In the genomic region with DNA sequence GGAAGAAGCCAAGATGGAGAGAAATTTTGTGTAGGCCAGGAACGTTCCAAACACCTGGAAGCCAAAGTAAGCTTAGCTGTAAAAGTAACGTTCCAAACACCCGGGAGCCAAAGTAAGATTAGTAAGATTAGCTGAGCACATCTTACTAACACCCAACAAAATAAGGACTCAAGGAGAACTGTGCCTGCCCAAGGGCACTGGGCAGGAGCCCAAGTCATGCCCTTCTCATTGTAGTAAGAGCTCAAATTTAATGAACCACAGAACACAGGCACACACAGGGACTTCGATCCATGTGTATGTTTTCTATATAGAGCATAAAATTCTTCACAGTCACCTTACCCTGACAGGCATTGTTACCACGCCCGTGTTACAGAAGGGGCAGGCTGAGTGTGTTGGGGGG, we compare ENCODE assay signal across 15 cellular contexts. TPM values are rescaled to one million over a fixed set of nuclear protein-coding genes. Genes with fewer than 3 reads are reported as not detected.
A peak's percentile ranks its signal among the peaks of the same experiment; 100 is the strongest.
DNase-seq lines count a peak whose midpoint lies in the region; ATAC-seq, FAIRE-seq and TF ChIP-seq lines count a peak whose summit lies in the region.
"Had no signal": no experiment of that assay in that cellular context is flagged by ENCODE, and none has a peak within 500 bp of the region (broad histone marks: within the 10 kb centered on the region; RNA-seq: fewer than 3 reads in every experiment).

No MANE protein-coding gene starts in this region.

- H3K79me1 ChIP-seq in H1 (ENCODE audit: low read depth, low read length) = no peaks in the 10 kb centered on the region

- no peak for TF ChIP-seq RAD21 in H1 (IDR thresholded peaks at IDR 0.05 in 1 of 2, conservative IDR thresholded peaks at IDR 0.05 in 1 of 2; ENCODE audit: low read depth in 2 of 2, low read length in 2 of 2)

- H3K4me3 Mint-ChIP-seq in activated T-cell treated with anti-CD3 and anti-CD28 coated beads, Interleukin-2, amount 50 U/mL, for 4 hours = no peak overlapping the region
- H3K4me3 Mint-ChIP-seq: CD4-positive, alpha-beta memory T cell had no signal

- no peaks in the 10 kb centered on the region for H3K9me3 Mint-ChIP-seq in activated T-cell treated with anti-CD3 and anti-CD28 coated beads, Interleukin-2, amount 50 U/mL, for 4 hours
- H3K9me3 Mint-ChIP-seq: CD4-positive, alpha-beta memory T cell had no signal

- H3K18ac ChIP-seq in H1 (ENCODE audit: extremely low read depth, low read length) = no peak overlapping the region

- H3K27me3 ChIP-seq in H1 (replicated peaks in 1 of 4; ENCODE audit: control insufficient read depth in 3 of 4, extremely low read depth in 1 of 4, insufficient read depth in 3 of 4, low read length in 3 of 4) (no peaks in the 10 kb centered on the region), heart left ventricle (no peaks in the 10 kb centered on the region), stomach (no peaks in the 10 kb centered on the region)
- H3K27me3 ChIP-seq: BE2C had no signal

- H3K9me3 ChIP-seq in H1 (ENCODE audit: insufficient read depth in 2 of 2, low read depth in 1 of 2, low read length in 1 of 2) (no peaks in the 10 kb centered on the region), heart left ventricle (no peaks in the 10 kb centered on the region), stomach (no peaks in the 10 kb centered on the region)
- H3K9me3 ChIP-seq: A549, BE2C had no signal

- no peak overlapping the region for H4K5ac ChIP-seq in H1 (ENCODE audit: insufficient read length, low read depth, low read length)

- no peak overlapping the region for H3K4ac ChIP-seq in H1 (replicated peaks; ENCODE audit: insufficient read length, low read depth, low read length)

- no peaks in the 10 kb centered on the region for H3K4me1 Mint-ChIP-seq in activated T-cell treated with anti-CD3 and anti-CD28 coated beads, Interleukin-2, amount 50 U/mL, for 4 hours (ENCODE audit: low read depth)
- H3K4me1 Mint-ChIP-seq: CD4-positive, alpha-beta memory T cell had no signal

- H4K91ac ChIP-seq in H1 (replicated peaks; ENCODE audit: insufficient read length, low read length) = no peak overlapping the region

- ATAC-seq in heart left ventricle = peak; percentile 73 to 79 (median 78)
- no peak for ATAC-seq in activated T-cell treated with anti-CD3 and anti-CD28 coated beads, Interleukin-2, amount 50 U/mL, for 4 hours
- ATAC-seq: A549, HCT116 had no signal

- no peaks in the 10 kb centered on the region for H3K79me2 ChIP-seq in H1 (ENCODE audit: control insufficient read depth in 1 of 2, insufficient read depth in 2 of 2, low read length in 2 of 2)

- CTCF ChIA-PET in H1 (lab: Charles Lee; ENCODE audit: partially characterized antibody) = interaction anchor here (1.4 to 1.8 kb wide), 3 partner anchors 12 to 37 kb away, joined by 3 to 5 read pairs (median 4); no protein-coding TSS in a partner anchor

- H2BK12ac ChIP-seq in H1 (ENCODE audit: low read depth, low read length) = no peak overlapping the region

- H3K36me3 ChIP-seq in H1 (ENCODE audit: control insufficient read depth in 2 of 4, insufficient read depth in 4 of 4, low read length in 3 of 4) (no peaks in the 10 kb centered on the region), heart left ventricle (no peaks in the 10 kb centered on the region), stomach (no peaks in the 10 kb centered on the region)
- H3K36me3 ChIP-seq: BE2C had no signal

- H3K4me1 ChIP-seq in H1 (replicated peaks in 1 of 4; ENCODE audit: control insufficient read depth in 3 of 4, insufficient read depth in 4 of 4, low read length in 3 of 4) (peaks cover 0 to 6% (median 2%) of the 10 kb centered on the region in 4 experiments; a peak in 4 of 7 replicates), heart left ventricle (peaks cover 0 to 14% (median 0%) of the 10 kb centered on the region in 12 donors), stomach (no peaks in the 10 kb centered on the region)
- H3K4me1 ChIP-seq: A549, BE2C had no signal

- TF ChIP-seq EP300 in H1 (IDR thresholded peaks at IDR 0.05; ENCODE audit: borderline replicate concordance in 1 of 2, low read depth in 2 of 2, low read length in 2 of 2) (no peak), stomach (IDR thresholded peaks at IDR 0.05) (no peak)

- H3K9ac ChIP-seq in H1 (replicated peaks in 1 of 4; ENCODE audit: extremely low read depth in 1 of 4, low read depth in 3 of 4, low read length in 3 of 4) = no peak overlapping the region

- H3K27me3 Mint-ChIP-seq in activated T-cell treated with anti-CD3 and anti-CD28 coated beads, Interleukin-2, amount 50 U/mL, for 4 hours (ENCODE audit: low read depth) = no peaks in the 10 kb centered on the region
- H3K27me3 Mint-ChIP-seq: CD4-positive, alpha-beta memory T cell had no signal

- no peak for FAIRE-seq in H1 (lab: Jason Lieb, UNC)
- FAIRE-seq: A549, H54 had no signal

- no peak overlapping the region for H2BK20ac ChIP-seq in H1 (ENCODE audit: low read length)

- TF ChIP-seq CTCF in H1 (IDR thresholded peaks at IDR 0.05; ENCODE audit: control extremely low read depth in 1 of 3, insufficient read depth in 1 of 3, low read depth in 1 of 3, low read length in 3 of 3) = no peak
- TF ChIP-seq CTCF in heart left ventricle (IDR thresholded peaks at IDR 0.05) = no peak
- no peak for TF ChIP-seq CTCF in stomach (IDR thresholded peaks at IDR 0.05)

- POLR2A ChIA-PET in H1 (lab: Charles Lee; ENCODE audit: partially characterized antibody) = interaction anchor here (0.9 kb wide), 1 partner anchor 16 kb away, joined by 3 read pairs; no protein-coding TSS in a partner anchor

- H3K23ac ChIP-seq in H1 (ENCODE audit: insufficient read length) = no peak overlapping the region

- intact Hi-C loops in heart left ventricle (cut with DNase I) = no loop called here
- intact Hi-C loops in stomach (cut with DNase I; ENCODE audit: low total_unique reads) = no loop called here

- H2BK5ac ChIP-seq in H1 (ENCODE audit: low read depth, low read length) = no peak overlapping the region

- H2AK5ac ChIP-seq in H1 (ENCODE audit: low read depth, low read length) = 0 out of 2 replicates have a peak overlapping the region, but pooled peaks have one; percentile 24

- no peaks in the 10 kb centered on the region for H3K36me3 Mint-ChIP-seq in activated T-cell treated with anti-CD3 and anti-CD28 coated beads, Interleukin-2, amount 50 U/mL, for 4 hours (ENCODE audit: insufficient read depth)
- H3K36me3 Mint-ChIP-seq: CD4-positive, alpha-beta memory T cell had no signal

- no peak overlapping the region for H2BK120ac ChIP-seq in H1 (replicated peaks; ENCODE audit: low read depth, low read length)

- WGBS in H1 (ENCODE audit: extremely low coverage in 1 of 2, insufficient coverage in 1 of 2, insufficient read length in 1 of 2, insufficient replicate concordance in 2 of 2, low coverage in 1 of 2, low lambda C conversion rate in 2 of 2, missing lambda C conversion rate in 1 of 2), 2 experiments = 89% methylated on average over 6 of the region's 6 CpGs; no CpG with 5 or more reads in 1 of the 2 experiments
- 46 to 57% (median 54%) methylated on average over 6 of the region's 6 CpGs for WGBS in heart left ventricle, 4 donors
- 62 to 76% (median 70%) methylated on average over 6 of the region's 6 CpGs for WGBS in stomach, 5 donors

- H3K4me2 ChIP-seq in H1 (ENCODE audit: insufficient read depth in 1 of 2, low read depth in 2 of 2, low read length in 2 of 2) = no peak overlapping the region
- H3K4me2 ChIP-seq: A549 had no signal

- no peak overlapping the region for H3K14ac ChIP-seq in H1 (ENCODE audit: insufficient read length)

- H3K56ac ChIP-seq in H1 (replicated peaks; ENCODE audit: insufficient read length, low read depth, low read length) = no peak overlapping the region

- H3K27ac ChIP-seq in H1 (ENCODE audit: low read depth, low read length) (no peak overlapping the region), heart left ventricle (no peak overlapping the region), stomach (no peak overlapping the region)
- H3K27ac ChIP-seq: A549, C4-2B had no signal

- no peak for TF ChIP-seq POLR2A in H1 (IDR thresholded peaks at IDR 0.05; ENCODE audit: control extremely low read depth in 1 of 2, low read depth in 2 of 2, low read length in 2 of 2)
- TF ChIP-seq POLR2A in heart left ventricle (IDR thresholded peaks at IDR 0.05) = no peak
- no peak for TF ChIP-seq POLR2A in stomach (IDR thresholded peaks at IDR 0.05)

- DNase-seq in H1 (ENCODE audit: low read depth in 1 of 2, low spot score in 2 of 2) (no peak), heart left ventricle (peak in 3 of 5 donors; percentile 28 to 69 (median 36)), mesenteric fat pad (ENCODE audit: low spot score) (peak; percentile 20), stomach (peak; percentile 53), putamen (ENCODE audit: low spot score) (no peak)
- DNase-seq in activated T-cell treated with anti-CD3 and anti-CD28 coated beads, Interleukin-2, amount 50 U/mL, for 4 hours = no peak
- DNase-seq in activated CD4-positive, CD25-positive, alpha-beta regulatory T cell (lab: John Stamatoyannopoulos, UW) = no peak
- DNase-seq: BE2C; CD4-positive, alpha-beta memory T cell; DMS153; GF-D8 had no signal

- no peak overlapping the region for H2AFZ ChIP-seq in H1 (ENCODE audit: low read length)

- no peak overlapping the region for H4K8ac ChIP-seq in H1 (ENCODE audit: extremely low read depth, insufficient read depth, low read length)

- H3K4me3 ChIP-seq in H1 (ENCODE audit: extremely low read depth in 1 of 4, insufficient read depth in 2 of 4, low read depth in 3 of 4, low read length in 4 of 4) (no peak overlapping the region), heart left ventricle (no peak overlapping the region), stomach (no peak overlapping the region)
- H3K4me3 ChIP-seq: A549 had no signal

- no peaks in the 10 kb centered on the region for H3K23me2 ChIP-seq in H1 (ENCODE audit: low read depth, low read length)

- H2BK15ac ChIP-seq in H1 (ENCODE audit: low read length) = no peak overlapping the region

- no peaks in the 10 kb centered on the region for H4K20me1 ChIP-seq in H1 (replicated peaks in 1 of 2; ENCODE audit: control insufficient read depth in 1 of 2, insufficient read depth in 2 of 2, low read length in 2 of 2)

TF ChIP-seq in H1, 55 proteins besides CTCF, POLR2A, EP300 and RAD21 (continues in another document):
- TF ChIP-seq TBP (IDR thresholded peaks at IDR 0.05; ENCODE audit: low read depth, low read length) = no peak
- TF ChIP-seq YY1 (IDR thresholded peaks at IDR 0.05; ENCODE audit: low read depth, low read length) = no peak

RNA-seq across cellular contexts. Expression of a gene that starts 36.1 kb away (rescaled TPM):
- 1.9 and 2.1 TPM in 2 replicates for total RNA-seq in H1 (2021; fragmentation: NEBNext Ultra II Directional; extraction: Animal tissue kit (Norgen Biotek cat#: 25700))
- polyA plus RNA-seq in H1 (2011; rRNA removed) = 2.6 and 5.6 TPM in 2 replicates
- 3.4 TPM for polyA plus RNA-seq in H1 (2011; cell fraction: cytosol; rRNA removed)
- 4.7 TPM for polyA plus RNA-seq in H1 (2011; cell fraction: nucleus; rRNA removed)
- 0.58 to 1.6 TPM (median 1.2 TPM) in 4 replicates for polyA plus RNA-seq in H1 (2012, experiment 1 of 2)
- polyA plus RNA-seq in H1 (2012, experiment 2 of 2) = 0.41 TPM
- polyA plus RNA-seq in H1 (2013, experiment 1 of 2) = 1.3 TPM
- polyA plus RNA-seq in H1 (2013, experiment 2 of 2) = 0.98 TPM
- polyA minus RNA-seq in H1 (2011; rRNA and poly(A)+ RNA removed) = 0.61 and 0.98 TPM in 2 replicates
- polyA minus RNA-seq in H1 (2011; cell fraction: cytosol; rRNA and poly(A)+ RNA removed) = 1.2 TPM
- 6.5 TPM for polyA minus RNA-seq in H1 (2011; cell fraction: nucleus; rRNA and poly(A)+ RNA removed)
- not detected for total RNA-seq in heart left ventricle
- polyA plus RNA-seq in heart left ventricle = under 1 TPM in 1 of 2 donors, not detected in 1; 0.07 TPM
- total RNA-seq in mesenteric fat pad = not detected
- total RNA-seq in stomach = not detected
- polyA plus RNA-seq in stomach = 1 to 10 TPM in 1 of 3 donors, under 1 TPM in 1, not detected in 1; 0.43 to 1.1 TPM
- not detected for total RNA-seq in activated T-cell treated with anti-CD3 and anti-CD28 coated beads, Interleukin-2, amount 50 U/mL, for 4 hours
- total RNA-seq: CD4-positive, alpha-beta memory T cell had no signal
- polyA plus RNA-seq: CD4-positive, alpha-beta memory T cell had no signal

Comparison
In these comparisons a context has a peak if more than half of its experiments do, and no peak if none do; other contexts are left out.
1. DNase-seq: peak in heart left ventricle (3 of 5), mesenteric fat pad (single experiment) and stomach (single experiment); none in H1 (0 of 2), putamen (single experiment), activated T-cell treated with anti-CD3 and anti-CD28 coated beads, Interleukin-2, amount 50 U/mL, for 4 hours (single experiment) and activated CD4-positive, CD25-positive, alpha-beta regulatory T cell (0 of 4).
2. ATAC-seq: peak in heart left ventricle (4 of 4); none in activated T-cell treated with anti-CD3 and anti-CD28 coated beads, Interleukin-2, amount 50 U/mL, for 4 hours (0 of 2).